29 cellular contexts compared by ENCODE assay signal in the genomic region with DNA sequence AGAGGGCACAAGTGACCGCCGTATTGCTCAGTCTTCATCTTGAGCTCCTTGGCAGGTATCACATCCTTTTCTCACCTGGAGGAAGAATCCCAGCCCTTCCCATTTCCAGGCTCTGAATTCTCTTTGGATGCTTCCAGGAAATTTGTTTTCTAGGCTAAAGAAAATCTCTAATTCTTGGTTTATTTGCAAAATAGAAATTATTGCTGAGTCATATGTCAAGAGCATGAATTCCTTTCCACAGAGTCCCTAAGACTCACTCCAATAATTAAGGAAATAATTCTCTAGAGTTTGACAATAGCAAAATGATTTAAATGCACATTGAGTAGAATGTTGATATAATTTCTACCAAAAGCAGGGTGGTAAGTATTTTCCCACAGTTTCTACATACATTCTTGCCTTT. TPM values are rescaled to one million over a fixed set of nuclear protein-coding genes. Genes with fewer than 3 reads are reported as not detected.
"Had no signal": no experiment of that assay in that cellular context is flagged by ENCODE, and none has a peak within 500 bp of the region (broad histone marks: within the 10 kb centered on the region; RNA-seq: fewer than 3 reads in every experiment).

No MANE protein-coding gene starts in this region.

- DNase-seq: activated B cell treated with CpG ODN at 0.5 μM for 24 hours; activated CD4-positive, alpha-beta T cell treated with anti-CD3 and anti-CD28 coated beads, Interleukin-2, amount 50 U/mL, for 1 hour; activated CD8-positive, alpha-beta memory T cell treated with anti-CD3 and anti-CD28 coated beads, Interleukin-2, amount 10 ng/mL, durations not matched to agents 7 days and 5 days; activated CD8-positive, alpha-beta T cell treated with anti-CD3 and anti-CD28 coated beads, Interleukin-2, amount 10 ng/mL, durations not matched to agents 7 days and 5 days; activated naive CD4-positive, alpha-beta T cell; activated T-cell treated with anti-CD3 and anti-CD28 coated beads, Interleukin-2, amount 50 U/mL, for 48 hours; anterior cingulate cortex; endodermal cell; foreskin melanocyte; heart right ventricle; left lung; lower lobe of right lung; naive B cell; nephron progenitor cell; stimulated activated CD4-positive, alpha-beta T cell treated with anti-CD3 and anti-CD28 coated beads, Interleukin-15, amount 100 ng/mL, for 24 hours; stimulated activated CD4-positive, alpha-beta T cell treated with anti-CD3 and anti-CD28 coated beads, Interleukin-2, amount 100 ng/mL, for 24 hours; stimulated activated naive CD4-positive, alpha-beta T cell; tibial artery; upper lobe of right lung had no signal

- H3K9me3 ChIP-seq: left lung, lower lobe of right lung, right atrium auricular region, suprapubic skin, tibial artery, upper lobe of right lung had no signal

- H3K27ac Mint-ChIP-seq: activated B cell treated with CpG ODN at 0.5 μM for 24 hours; activated CD8-positive, alpha-beta memory T cell treated with anti-CD3 and anti-CD28 coated beads, Interleukin-2, amount 10 ng/mL, durations not matched to agents 7 days and 5 days; activated CD8-positive, alpha-beta T cell treated with anti-CD3 and anti-CD28 coated beads, Interleukin-2, amount 10 ng/mL, durations not matched to agents 7 days and 5 days; activated naive CD4-positive, alpha-beta T cell treated with anti-CD3 and anti-CD28 coated beads, Interleukin-2, amount 50 U/mL, for 72 hours; dendritic cell treated with granulocyte-macrophage colony-stimulating factor and Interleukin-4, amounts not matched to agents 40 ng/mL and 50 ng/mL, for 4 days; endodermal cell; naive B cell; nephron progenitor cell; T-helper 2 cell treated with Interferon-gamma antibody and Interleukin-4, amounts not matched to agents 5 μg/mL and 100 μg/mL, for 36 hours had no signal

- H3K27me3 ChIP-seq: heart right ventricle, left lung, right atrium auricular region, suprapubic skin, tibial artery, upper lobe of right lung had no signal

- FAIRE-seq: bronchial epithelial cell, islet of Langerhans had no signal

- H3K27ac ChIP-seq: heart right ventricle, left lung, lower lobe of right lung, parathyroid adenoma, right atrium auricular region, suprapubic skin, tibial artery, upper lobe of right lung had no signal

- H3K4me1 ChIP-seq: heart right ventricle, left lung, lower lobe of right lung, parathyroid adenoma, right atrium auricular region, suprapubic skin, tibial artery, upper lobe of right lung had no signal

- H3K27me3 Mint-ChIP-seq: central memory CD8-positive, alpha-beta T cell had no signal

- H3K36me3 Mint-ChIP-seq: activated CD8-positive, alpha-beta memory T cell treated with anti-CD3 and anti-CD28 coated beads, Interleukin-2, amount 10 ng/mL, durations not matched to agents 7 days and 5 days; activated naive CD4-positive, alpha-beta T cell treated with anti-CD3 and anti-CD28 coated beads, Interleukin-2, amount 50 U/mL, for 72 hours; naive B cell had no signal

- H3K36me3 ChIP-seq: heart right ventricle, left lung, lower lobe of right lung, right atrium auricular region, suprapubic skin, tibial artery, upper lobe of right lung had no signal

- H3K79me2 ChIP-seq: parathyroid adenoma had no signal

- H2AFZ ChIP-seq: parathyroid adenoma had no signal

- H3K4me3 Mint-ChIP-seq: activated B cell treated with CpG ODN at 0.5 μM for 24 hours; activated CD8-positive, alpha-beta memory T cell treated with anti-CD3 and anti-CD28 coated beads, Interleukin-2, amount 10 ng/mL, durations not matched to agents 7 days and 5 days; activated CD8-positive, alpha-beta T cell treated with anti-CD3 and anti-CD28 coated beads, Interleukin-2, amount 10 ng/mL, durations not matched to agents 7 days and 5 days; central memory CD8-positive, alpha-beta T cell; dendritic cell treated with granulocyte-macrophage colony-stimulating factor and Interleukin-4, amounts not matched to agents 40 ng/mL and 50 ng/mL, for 4 days; endodermal cell; naive B cell; nephron progenitor cell; T-helper 2 cell treated with Interferon-gamma antibody and Interleukin-4, amounts not matched to agents 5 μg/mL and 100 μg/mL, for 36 hours had no signal

- H3K9ac ChIP-seq: parathyroid adenoma had no signal

- H3K4me1 Mint-ChIP-seq: activated B cell treated with CpG ODN at 0.5 μM for 24 hours; activated CD8-positive, alpha-beta memory T cell treated with anti-CD3 and anti-CD28 coated beads, Interleukin-2, amount 10 ng/mL, durations not matched to agents 7 days and 5 days; central memory CD8-positive, alpha-beta T cell; endodermal cell; naive B cell had no signal

- H3K4me3 ChIP-seq: heart right ventricle, left lung, lower lobe of right lung, right atrium auricular region, suprapubic skin, tibial artery, upper lobe of right lung had no signal

- H3K9me3 Mint-ChIP-seq: activated B cell treated with CpG ODN at 0.5 μM for 24 hours; activated naive CD4-positive, alpha-beta T cell treated with anti-CD3 and anti-CD28 coated beads, Interleukin-2, amount 50 U/mL, for 72 hours; central memory CD8-positive, alpha-beta T cell; dendritic cell treated with granulocyte-macrophage colony-stimulating factor and Interleukin-4, amounts not matched to agents 40 ng/mL and 50 ng/mL, for 4 days; endodermal cell; T-helper 2 cell treated with Interferon-gamma antibody and Interleukin-4, amounts not matched to agents 5 μg/mL and 100 μg/mL, for 36 hours had no signal

- ATAC-seq: activated CD8-positive, alpha-beta memory T cell treated with anti-CD3 and anti-CD28 coated beads, Interleukin-2, amount 10 ng/mL, durations not matched to agents 7 days and 5 days; activated CD8-positive, alpha-beta T cell treated with anti-CD3 and anti-CD28 coated beads, Interleukin-2, amount 10 ng/mL, durations not matched to agents 7 days and 5 days; activated naive CD4-positive, alpha-beta T cell treated with anti-CD3 and anti-CD28 coated beads, Interleukin-2, amount 50 U/mL, for 72 hours; esophagus mucosa; heart right ventricle; left lung; lower lobe of right lung; upper lobe of right lung had no signal

RNA-seq across cellular contexts. Expression of a gene that starts 16.3 kb away (rescaled TPM):
- total RNA-seq: activated CD8-positive, alpha-beta memory T cell treated with anti-CD3 and anti-CD28 coated beads, Interleukin-2, amount 10 ng/mL, durations not matched to agents 7 days and 5 days; activated CD8-positive, alpha-beta T cell treated with anti-CD3 and anti-CD28 coated beads, Interleukin-2, amount 10 ng/mL, durations not matched to agents 7 days and 5 days; activated naive CD4-positive, alpha-beta T cell treated with anti-CD3 and anti-CD28 coated beads, Interleukin-2, amount 50 U/mL, for 72 hours had no signal
